In genomic region chr5:69093771-69094570, GRCh38 we compare ENCODE assay signal across 8 cellular contexts. TPM values are rescaled to one million over a fixed set of nuclear protein-coding genes. Genes with fewer than 3 reads are reported as not detected.
A peak's percentile ranks its signal among the peaks of the same experiment; 100 is the strongest.
DNase-seq lines count a peak whose midpoint lies in the region; TF ChIP-seq lines count a peak whose summit lies in the region.

SLC30A5 (plus strand) TSS chr5:69094014; CDS start chr5:69094256, 242 bp downstream.

- H3K4me1 ChIP-seq in HAP-1 (peaks cover 5% of the 10 kb centered on the region), MM.1S (ENCODE audit: low read length) (no peaks in the 10 kb centered on the region), neuron (ENCODE audit: insufficient read depth, low read length) (peaks cover 3% of the 10 kb centered on the region)

- no peaks in the 10 kb centered on the region; the same call in none of the 2 replicates for H3F3A ChIP-seq in MM.1S (ENCODE audit: insufficient read depth, low read length)

- H3K36me3 ChIP-seq in HAP-1 (replicated peaks) (peaks cover 17% of the 10 kb centered on the region), MM.1S (replicated peaks; ENCODE audit: insufficient read depth, low read length) (no peaks in the 10 kb centered on the region; the same call in 1 of the 2 replicates), neuron (ENCODE audit: insufficient read depth, low read length) (peaks cover 12% of the 10 kb centered on the region)

- H4K20me1 ChIP-seq in MM.1S (ENCODE audit: insufficient read depth, low read length) = no peaks in the 10 kb centered on the region

- H3K4me3 ChIP-seq in HAP-1 (peak within 1 kb of the TSS; percentile 86), MM.1S (ENCODE audit: low read length) (peak within 1 kb of the TSS; percentile 88), foreskin fibroblast (ENCODE audit: low read depth in 1 of 2, low read length in 2 of 2) (peak within 1 kb of the TSS; percentile 74 to 95), neuron (ENCODE audit: low read length) (peak within 1 kb of the TSS; percentile 92)

- H2AFZ ChIP-seq in MM.1S (ENCODE audit: low read length) (peak within 1 kb of the TSS; percentile 68), neuron (ENCODE audit: low read depth, low read length) (peak within 1 kb of the TSS; percentile 65)

- H3K9me3 ChIP-seq in HAP-1 (no peaks in the 10 kb centered on the region), MM.1S (replicated peaks; ENCODE audit: insufficient read depth, low read length) (no peaks in the 10 kb centered on the region), neuron (ENCODE audit: low read length) (no peaks in the 10 kb centered on the region)

- H3K4me2 ChIP-seq in MM.1S (ENCODE audit: low read depth, low read length) = peak within 1 kb of the TSS; percentile 87

- peaks cover 50% of the 10 kb centered on the region for H3K79me2 ChIP-seq in MM.1S (ENCODE audit: low read length)

- DNase-seq in GDM1 (lab: John Stamatoyannopoulos, UW) (peak; percentile 99), HAP-1 (ENCODE audit: low spot score in 2 of 2) (peak; percentile 100), MM.1S (peak; percentile 99), SIG-M5 treated with dmso at 0.1 percent for 504 hours (lab: John Stamatoyannopoulos, UW; ENCODE audit: unreplicated experiment) (peak; percentile 99), foreskin fibroblast (peak; percentile 100)
- DNase-seq in activated gamma-delta T cell treated with anti-CD3 and anti-CD28 coated beads, Interleukin-2, amount 50 U/mL, for 16 hours (ENCODE audit: low read depth) = peak; percentile 97

- no peaks in the 10 kb centered on the region for H3K9me2 ChIP-seq in MM.1S (replicated peaks; ENCODE audit: insufficient read depth, low read length)

- no peaks in the 10 kb centered on the region for H3K27me3 ChIP-seq in HAP-1 (ENCODE audit: low read depth)
- no peaks in the 10 kb centered on the region for H3K27me3 ChIP-seq in MM.1S (replicated peaks; ENCODE audit: insufficient read depth, low read length)
- no peaks in the 10 kb centered on the region for H3K27me3 ChIP-seq in neuron (ENCODE audit: insufficient read depth, low read length)

- peak within 1 kb of the TSS; percentile 84 for H3K27ac ChIP-seq in MM.1S (ENCODE audit: low read length)

- TF ChIP-seq CTCF in MM.1S (IDR thresholded peaks at IDR 0.05; ENCODE audit: low read length) (peak; percentile 86), foreskin fibroblast (IDR thresholded peaks at IDR 0.05; ENCODE audit: low read depth, low read length) (peak; percentile 92), subcutaneous adipose tissue (IDR thresholded peaks at IDR 0.05; ENCODE audit: low read depth) (no peak)

- in situ Hi-C loops in HAP-1 (cut with MboI; ENCODE audit: low sequenced_read_pairs) = loop anchor here (25.0 kb wide), 2 partner anchors 243 to 418 kb away; partner anchors contain the start of gene CCDC125

- peak within 1 kb of the TSS; percentile 96 for H3K9ac ChIP-seq in MM.1S (ENCODE audit: low read length)

RNA-seq across cellular contexts. Expression of gene SLC30A5, which starts in this region (rescaled TPM):
- total RNA-seq in subcutaneous adipose tissue = 10 to 100 TPM; 42.2 to 75.0 (median 48.0) TPM

Comparison
In these comparisons a context has a peak if more than half of its experiments do, and no peak if none do; other contexts are left out.
1. Peak in every context shown above with its lines: DNase-seq, H3K4me3 ChIP-seq and H3K27ac ChIP-seq.